In genomic region chr7:124879103-124879502, GRCh38 we compare ENCODE assay signal across 8 cellular contexts.
"Had no signal": no experiment of that assay in that cellular context is flagged by ENCODE, and none has a peak within 500 bp of the region (broad histone marks: within the 10 kb centered on the region; RNA-seq: fewer than 3 reads in every experiment).

No MANE protein-coding gene starts in this region.

- H3K9me3 Mint-ChIP-seq: GM23338, H9 had no signal

- H3K4me3 ChIP-seq: GM23338, K562 had no signal

- DNase-seq: H9, HCEC 1CT, IMR-90 had no signal

- H3K4me1 Mint-ChIP-seq: H9 had no signal

- H2AFZ ChIP-seq: GM23338 had no signal

- ATAC-seq: GM23338, K562 had no signal

- FAIRE-seq: H1, H54, HTR-8/SVneo, K562 had no signal

- H3K4me2 ChIP-seq: GM23338 had no signal

- H3K27ac Mint-ChIP-seq: GM23338, H9 had no signal

- H3K4me3 Mint-ChIP-seq: GM23338, H9 had no signal
